Comparison of ENCODE assay signal across 19 cellular contexts in genomic region chr2:9416267-9416961, GRCh38. TPM values are rescaled to one million over a fixed set of nuclear protein-coding genes. Genes with fewer than 3 reads are reported as not detected.
DNase-seq lines count a peak whose midpoint lies in the region; ATAC-seq and TF ChIP-seq lines count a peak whose summit lies in the region.
"Had no signal": no experiment of that assay in that cellular context is flagged by ENCODE, and none has a peak within 500 bp of the region (broad histone marks: within the 10 kb centered on the region; RNA-seq: fewer than 3 reads in every experiment).

No MANE protein-coding gene starts in this region.

- H3K4me3 Mint-ChIP-seq in activated CD8-positive, alpha-beta memory T cell treated with anti-CD3 and anti-CD28 coated beads, Interleukin-2, amount 10 ng/mL, durations not matched to agents 7 days and 5 days: no peak overlapping the region
- H3K4me3 Mint-ChIP-seq in WTC11: no peak overlapping the region
- peak overlapping the region; percentile 23 to 51 for H3K4me3 Mint-ChIP-seq in effector memory CD8-positive, alpha-beta T cell
- no peak overlapping the region for H3K4me3 Mint-ChIP-seq in stimulated activated effector memory CD8-positive, alpha-beta T cell treated with anti-CD3 and anti-CD28 coated beads, Interleukin-12 subunit alpha, Interleukin-12 subunit beta, amount 100 ng/mL, for 72 hours
- H3K4me3 Mint-ChIP-seq: naive B cell had no signal

- H3K36me3 ChIP-seq in esophagus muscularis mucosa: peaks cover 9 to 62% (median 28%) of the 10 kb centered on the region in 4 donors
- H3K36me3 ChIP-seq: uterus had no signal

- no peak overlapping the region for H3K27ac ChIP-seq in esophagus muscularis mucosa (replicated peaks in 1 of 4)
- H3K27ac ChIP-seq: A549, BLaER1, uterus, WERI-Rb-1 had no signal

- H3K4me1 ChIP-seq in esophagus muscularis mucosa: peaks cover 6 to 30% (median 21%) of the 10 kb centered on the region in 4 donors
- H3K4me1 ChIP-seq: uterus had no signal

- DNase-seq in activated CD8-positive, alpha-beta memory T cell treated with anti-CD3 and anti-CD28 coated beads, Interleukin-2, amount 10 ng/mL, durations not matched to agents 7 days and 5 days: no peak
- DNase-seq in activated CD8-positive, alpha-beta memory T cell treated with anti-CD3 and anti-CD28 coated beads, Interleukin-2, amount 50 U/mL, for 48 hours: no peak
- DNase-seq in WTC11 (ENCODE audit: low spot score) (no peak), left colon (no peak), esophagus muscularis mucosa (ENCODE audit: extremely low spot score) (no peak)
- no peak for DNase-seq in effector memory CD8-positive, alpha-beta T cell
- DNase-seq in stimulated activated effector memory CD8-positive, alpha-beta T cell treated with anti-CD3 and anti-CD28 coated beads, Interleukin-12 subunit alpha, Interleukin-12 subunit beta, amount 100 ng/mL, for 72 hours (ENCODE audit: low spot score in 2 of 2): no peak
- DNase-seq: GDM1; naive B cell; NCI-H1105; NCI-H524; SHP77; stimulated activated CD4-positive, alpha-beta T cell treated with anti-CD3 and anti-CD28 coated beads, Interleukin-2, amount 100 ng/mL, for 24 hours; uterus; WERI-Rb-1 had no signal

- ATAC-seq in activated CD8-positive, alpha-beta memory T cell treated with anti-CD3 and anti-CD28 coated beads, Interleukin-2, amount 10 ng/mL, durations not matched to agents 7 days and 5 days: no peak
- no peak for ATAC-seq in WTC11
- ATAC-seq in effector memory CD8-positive, alpha-beta T cell (replicated peaks): no peak
- no peak for ATAC-seq in stimulated activated effector memory CD8-positive, alpha-beta T cell treated with anti-CD3 and anti-CD28 coated beads, Interleukin-12 subunit alpha, Interleukin-12 subunit beta, amount 100 ng/mL, for 72 hours
- ATAC-seq in left colon: no peak
- no peak for ATAC-seq in HG03039 (IDR thresholded peaks at IDR 0.05; ENCODE audit: unreplicated experiment)

- WGBS in esophagus muscularis mucosa: 93% methylated on average over 9 of the region's 9 CpGs

- H3K27ac Mint-ChIP-seq in activated CD8-positive, alpha-beta memory T cell treated with anti-CD3 and anti-CD28 coated beads, Interleukin-2, amount 10 ng/mL, durations not matched to agents 7 days and 5 days: peak overlapping the region; percentile 23
- H3K27ac Mint-ChIP-seq in WTC11: peak overlapping the region; percentile 69
- H3K27ac Mint-ChIP-seq in effector memory CD8-positive, alpha-beta T cell: peak overlapping the region; percentile 22 to 88
- H3K27ac Mint-ChIP-seq in stimulated activated effector memory CD8-positive, alpha-beta T cell treated with anti-CD3 and anti-CD28 coated beads, Interleukin-12 subunit alpha, Interleukin-12 subunit beta, amount 100 ng/mL, for 72 hours: peak overlapping the region; percentile 88

- H3K4me1 Mint-ChIP-seq in activated CD8-positive, alpha-beta memory T cell treated with anti-CD3 and anti-CD28 coated beads, Interleukin-2, amount 10 ng/mL, durations not matched to agents 7 days and 5 days: peaks cover 58% of the 10 kb centered on the region
- no peaks in the 10 kb centered on the region for H3K4me1 Mint-ChIP-seq in WTC11
- peaks cover 30 to 49% of the 10 kb centered on the region in 2 donors for H3K4me1 Mint-ChIP-seq in effector memory CD8-positive, alpha-beta T cell (ENCODE audit: low read depth in 2 of 2)
- H3K4me1 Mint-ChIP-seq in stimulated activated effector memory CD8-positive, alpha-beta T cell treated with anti-CD3 and anti-CD28 coated beads, Interleukin-12 subunit alpha, Interleukin-12 subunit beta, amount 100 ng/mL, for 72 hours: peaks cover 58% of the 10 kb centered on the region

- no peak for TF ChIP-seq CTCF in WTC11 (IDR thresholded peaks at IDR 0.05)
- TF ChIP-seq CTCF in esophagus muscularis mucosa (IDR thresholded peaks at IDR 0.05): no peak

- POLR2A ChIA-PET in WTC11 (lab: Charles Lee): no interaction called here

- TF ChIP-seq POLR2A in esophagus muscularis mucosa (IDR thresholded peaks at IDR 0.05; ENCODE audit: low read depth): no peak

- H3K4me3 ChIP-seq in esophagus muscularis mucosa: no peak overlapping the region
- H3K4me3 ChIP-seq: A549, BLaER1, lung, uterus had no signal

- CTCF ChIA-PET in activated CD8-positive, alpha-beta memory T cell treated with anti-CD3 and anti-CD28 coated beads, Interleukin-2, amount 10 ng/mL, durations not matched to agents 7 days and 5 days (lab: Charles Lee): no interaction called here
- CTCF ChIA-PET in WTC11 (lab: Charles Lee): interaction anchor here (1.9 kb wide), 1 partner anchor 273 kb away, joined by 4 read pairs; no protein-coding TSS in a partner anchor

- intact Hi-C loops in left colon (cut with DNase I, micrococcal nuclease) (no loop called here), esophagus muscularis mucosa (cut with DNase I) (no loop called here)

- no peaks in the 10 kb centered on the region for H3K9me3 ChIP-seq in esophagus muscularis mucosa
- H3K9me3 ChIP-seq: A549, BLaER1, uterus had no signal

- no peaks in the 10 kb centered on the region for H3K9me3 Mint-ChIP-seq in activated CD8-positive, alpha-beta memory T cell treated with anti-CD3 and anti-CD28 coated beads, Interleukin-2, amount 10 ng/mL, durations not matched to agents 7 days and 5 days (ENCODE audit: low read depth)
- no peaks in the 10 kb centered on the region for H3K9me3 Mint-ChIP-seq in WTC11
- no peaks in the 10 kb centered on the region for H3K9me3 Mint-ChIP-seq in effector memory CD8-positive, alpha-beta T cell
- no peaks in the 10 kb centered on the region for H3K9me3 Mint-ChIP-seq in stimulated activated effector memory CD8-positive, alpha-beta T cell treated with anti-CD3 and anti-CD28 coated beads, Interleukin-12 subunit alpha, Interleukin-12 subunit beta, amount 100 ng/mL, for 72 hours
- H3K9me3 Mint-ChIP-seq: naive B cell had no signal

- H3K27me3 ChIP-seq in esophagus muscularis mucosa: no peaks in the 10 kb centered on the region
- H3K27me3 ChIP-seq: BLaER1, uterus had no signal

- TF ChIP-seq EP300 in esophagus muscularis mucosa (IDR thresholded peaks at IDR 0.05): no peak

- H3K27me3 Mint-ChIP-seq in activated CD8-positive, alpha-beta memory T cell treated with anti-CD3 and anti-CD28 coated beads, Interleukin-2, amount 10 ng/mL, durations not matched to agents 7 days and 5 days: no peaks in the 10 kb centered on the region
- H3K27me3 Mint-ChIP-seq in WTC11 (ENCODE audit: low read depth): no peaks in the 10 kb centered on the region
- no peaks in the 10 kb centered on the region for H3K27me3 Mint-ChIP-seq in effector memory CD8-positive, alpha-beta T cell
- H3K27me3 Mint-ChIP-seq: naive B cell had no signal

- H3K36me3 Mint-ChIP-seq in activated CD8-positive, alpha-beta memory T cell treated with anti-CD3 and anti-CD28 coated beads, Interleukin-2, amount 10 ng/mL, durations not matched to agents 7 days and 5 days: peaks cover 45% of the 10 kb centered on the region
- H3K36me3 Mint-ChIP-seq in WTC11: peaks cover 5% of the 10 kb centered on the region
- peaks cover 38% of the 10 kb centered on the region for H3K36me3 Mint-ChIP-seq in effector memory CD8-positive, alpha-beta T cell (ENCODE audit: insufficient read depth)
- H3K36me3 Mint-ChIP-seq in stimulated activated effector memory CD8-positive, alpha-beta T cell treated with anti-CD3 and anti-CD28 coated beads, Interleukin-12 subunit alpha, Interleukin-12 subunit beta, amount 100 ng/mL, for 72 hours: peaks cover 80% of the 10 kb centered on the region

TF ChIP-seq in WTC11, 78 proteins besides CTCF, POLR2A, EP300 and RAD21:
- no peak for TF ChIP-seq ESRRA (CRISPR knock-in tag; IDR thresholded peaks at IDR 0.05; ENCODE audit: borderline replicate concordance)
- no peak for TF ChIP-seq TCF7 (CRISPR knock-in tag; IDR thresholded peaks at IDR 0.05; ENCODE audit: low read depth)
- TF ChIP-seq TP53 (CRISPR knock-in tag; IDR thresholded peaks at IDR 0.05): no peak

RNA-seq across cellular contexts. Expression of gene ITGB1BP1, which starts 6.9 kb away (rescaled TPM):
- total RNA-seq in activated CD8-positive, alpha-beta memory T cell treated with anti-CD3 and anti-CD28 coated beads, Interleukin-2, amount 10 ng/mL, durations not matched to agents 7 days and 5 days: 100 to 1,000 TPM; 137 to 164 TPM
- total RNA-seq in WTC11 (2021): 32.7 to 44.0 TPM (median 33.8 TPM) in 3 replicates
- 10 to 100 TPM; 43.1 to 51.3 TPM for total RNA-seq in left colon
- total RNA-seq in esophagus muscularis mucosa: 10 to 100 TPM; 59.6 to 91.4 (median 66.1) TPM

RNA-seq across cellular contexts. Expression of gene CPSF3, which starts 7.0 kb away (rescaled TPM):
- 10 to 100 TPM; 57.9 to 64.6 TPM for total RNA-seq in activated CD8-positive, alpha-beta memory T cell treated with anti-CD3 and anti-CD28 coated beads, Interleukin-2, amount 10 ng/mL, durations not matched to agents 7 days and 5 days
- total RNA-seq in WTC11 (2021) (83.7 to 88.4 TPM (median 84.2 TPM) in 3 replicates), left colon (10 to 100 TPM; 17.7 to 20.0 TPM), esophagus muscularis mucosa (10 to 100 TPM; 18.3 to 22.8 (median 20.7) TPM)

RNA-seq across cellular contexts. Expression of gene IAH1, which starts 57.9 kb away (rescaled TPM):
- total RNA-seq in activated CD8-positive, alpha-beta memory T cell treated with anti-CD3 and anti-CD28 coated beads, Interleukin-2, amount 10 ng/mL, durations not matched to agents 7 days and 5 days: 10 to 100 TPM; 71.3 to 72.1 TPM
- total RNA-seq in WTC11 (2021) (14.4 to 18.0 TPM (median 16.5 TPM) in 3 replicates), left colon (10 to 100 TPM; 44.7 to 47.5 TPM), esophagus muscularis mucosa (100 to 1,000 TPM in 1 of 4 donors, 10 to 100 TPM in 3; 53.0 to 101 (median 66.8) TPM)

Comparison
In these comparisons a context has a peak if more than half of its experiments do, and no peak if none do; other contexts are left out.
1. H3K27ac Mint-ChIP-seq: peak in every context shown above with its lines; median percentile 88 in stimulated activated effector memory CD8-positive, alpha-beta T cell treated with anti-CD3 and anti-CD28 coated beads, Interleukin-12 subunit alpha, Interleukin-12 subunit beta, amount 100 ng/mL, for 72 hours; 69 in WTC11; 55 in effector memory CD8-positive, alpha-beta T cell; 23 in activated CD8-positive, alpha-beta memory T cell treated with anti-CD3 and anti-CD28 coated beads, Interleukin-2, amount 10 ng/mL, durations not matched to agents 7 days and 5 days.
2. H3K4me3 Mint-ChIP-seq: peak in effector memory CD8-positive, alpha-beta T cell (2 of 2); none in activated CD8-positive, alpha-beta memory T cell treated with anti-CD3 and anti-CD28 coated beads, Interleukin-2, amount 10 ng/mL, durations not matched to agents 7 days and 5 days (single experiment), WTC11 (single experiment) and stimulated activated effector memory CD8-positive, alpha-beta T cell treated with anti-CD3 and anti-CD28 coated beads, Interleukin-12 subunit alpha, Interleukin-12 subunit beta, amount 100 ng/mL, for 72 hours (single experiment).